2 cellular contexts compared by ENCODE assay signal in genomic region chr11:78038697-78039313, GRCh38.
TF ChIP-seq lines count a peak whose summit lies in the region.

No MANE protein-coding gene starts in this region.

TF ChIP-seq in endothelial cell of umbilical vein, 7 proteins besides CTCF, POLR2A, EP300 and RAD21:
- TF ChIP-seq MYC (IDR thresholded peaks at IDR 0.05; ENCODE audit: low read depth, low read length) (no peak), JUN (IDR thresholded peaks at IDR 0.05; ENCODE audit: borderline replicate concordance, insufficient read depth, insufficient read length, low read depth) (no peak), EZH2 (IDR thresholded peaks at IDR 0.05; ENCODE audit: borderline replicate concordance, low read depth, low read length, severe bottlenecking) (no peak), GATA2 (IDR thresholded peaks at IDR 0.05; ENCODE audit: insufficient read depth, insufficient read length, low read depth, low read length) (no peak), POLR2AphosphoS5 (IDR thresholded peaks at IDR 0.05; ENCODE audit: insufficient read depth, low read depth, low read length) (no peak), FOS (IDR thresholded peaks at IDR 0.05; ENCODE audit: borderline replicate concordance, insufficient read depth, low read length) (no peak), MAX (IDR thresholded peaks at IDR 0.05; ENCODE audit: insufficient read depth, insufficient read length) (no peak)
TF ChIP-seq in endothelial cell of umbilical vein: peak in this region for 0.

TF ChIP-seq in WTC11, 78 proteins besides CTCF, POLR2A, EP300 and RAD21:
- TF ChIP-seq JAZF1 (CRISPR knock-in tag; IDR thresholded peaks at IDR 0.05) (no peak), ZNF416 (CRISPR knock-in tag; IDR thresholded peaks at IDR 0.05) (no peak), ZSCAN18 (CRISPR knock-in tag; IDR thresholded peaks at IDR 0.05) (no peak), NFYB (CRISPR knock-in tag; conservative IDR thresholded peaks at IDR 0.05; ENCODE audit: low read depth) (no peak), GRHL2 (CRISPR knock-in tag; IDR thresholded peaks at IDR 0.05; ENCODE audit: insufficient replicate concordance, severe bottlenecking) (no peak), NR2C2 (CRISPR knock-in tag; IDR thresholded peaks at IDR 0.05) (no peak), PREB (CRISPR knock-in tag; IDR thresholded peaks at IDR 0.05; ENCODE audit: borderline replicate concordance) (no peak), CREM (CRISPR knock-in tag; IDR thresholded peaks at IDR 0.05) (no peak), ZBTB43 (CRISPR knock-in tag; IDR thresholded peaks at IDR 0.05) (no peak), HMGA2 (CRISPR knock-in tag; IDR thresholded peaks at IDR 0.05) (no peak), GTF2I (CRISPR knock-in tag; conservative IDR thresholded peaks at IDR 0.05) (no peak), ZNF138 (CRISPR knock-in tag; conservative IDR thresholded peaks at IDR 0.05) (no peak), JUN (CRISPR knock-in tag; IDR thresholded peaks at IDR 0.05) (no peak), IRF1 (CRISPR knock-in tag; IDR thresholded peaks at IDR 0.05) (no peak)
- TF ChIP-seq, protein P1, sequence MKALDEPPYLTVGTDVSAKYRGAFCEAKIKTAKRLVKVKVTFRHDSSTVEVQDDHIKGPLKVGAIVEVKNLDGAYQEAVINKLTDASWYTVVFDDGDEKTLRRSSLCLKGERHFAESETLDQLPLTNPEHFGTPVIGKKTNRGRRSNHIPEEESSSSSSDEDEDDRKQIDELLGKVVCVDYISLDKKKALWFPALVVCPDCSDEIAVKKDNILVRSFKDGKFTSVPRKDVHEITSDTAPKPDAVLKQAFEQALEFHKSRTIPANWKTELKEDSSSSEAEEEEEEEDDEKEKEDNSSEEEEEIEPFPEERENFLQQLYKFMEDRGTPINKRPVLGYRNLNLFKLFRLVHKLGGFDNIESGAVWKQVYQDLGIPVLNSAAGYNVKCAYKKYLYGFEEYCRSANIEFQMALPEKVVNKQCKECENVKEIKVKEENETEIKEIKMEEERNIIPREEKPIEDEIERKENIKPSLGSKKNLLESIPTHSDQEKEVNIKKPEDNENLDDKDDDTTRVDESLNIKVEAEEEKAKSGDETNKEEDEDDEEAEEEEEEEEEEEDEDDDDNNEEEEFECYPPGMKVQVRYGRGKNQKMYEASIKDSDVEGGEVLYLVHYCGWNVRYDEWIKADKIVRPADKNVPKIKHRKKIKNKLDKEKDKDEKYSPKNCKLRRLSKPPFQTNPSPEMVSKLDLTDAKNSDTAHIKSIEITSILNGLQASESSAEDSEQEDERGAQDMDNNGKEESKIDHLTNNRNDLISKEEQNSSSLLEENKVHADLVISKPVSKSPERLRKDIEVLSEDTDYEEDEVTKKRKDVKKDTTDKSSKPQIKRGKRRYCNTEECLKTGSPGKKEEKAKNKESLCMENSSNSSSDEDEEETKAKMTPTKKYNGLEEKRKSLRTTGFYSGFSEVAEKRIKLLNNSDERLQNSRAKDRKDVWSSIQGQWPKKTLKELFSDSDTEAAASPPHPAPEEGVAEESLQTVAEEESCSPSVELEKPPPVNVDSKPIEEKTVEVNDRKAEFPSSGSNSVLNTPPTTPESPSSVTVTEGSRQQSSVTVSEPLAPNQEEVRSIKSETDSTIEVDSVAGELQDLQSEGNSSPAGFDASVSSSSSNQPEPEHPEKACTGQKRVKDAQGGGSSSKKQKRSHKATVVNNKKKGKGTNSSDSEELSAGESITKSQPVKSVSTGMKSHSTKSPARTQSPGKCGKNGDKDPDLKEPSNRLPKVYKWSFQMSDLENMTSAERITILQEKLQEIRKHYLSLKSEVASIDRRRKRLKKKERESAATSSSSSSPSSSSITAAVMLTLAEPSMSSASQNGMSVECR (CRISPR knock-in tag; IDR thresholded peaks at IDR 0.05; ENCODE audit: borderline replicate concordance) = no peak
- TF ChIP-seq, protein P2, sequence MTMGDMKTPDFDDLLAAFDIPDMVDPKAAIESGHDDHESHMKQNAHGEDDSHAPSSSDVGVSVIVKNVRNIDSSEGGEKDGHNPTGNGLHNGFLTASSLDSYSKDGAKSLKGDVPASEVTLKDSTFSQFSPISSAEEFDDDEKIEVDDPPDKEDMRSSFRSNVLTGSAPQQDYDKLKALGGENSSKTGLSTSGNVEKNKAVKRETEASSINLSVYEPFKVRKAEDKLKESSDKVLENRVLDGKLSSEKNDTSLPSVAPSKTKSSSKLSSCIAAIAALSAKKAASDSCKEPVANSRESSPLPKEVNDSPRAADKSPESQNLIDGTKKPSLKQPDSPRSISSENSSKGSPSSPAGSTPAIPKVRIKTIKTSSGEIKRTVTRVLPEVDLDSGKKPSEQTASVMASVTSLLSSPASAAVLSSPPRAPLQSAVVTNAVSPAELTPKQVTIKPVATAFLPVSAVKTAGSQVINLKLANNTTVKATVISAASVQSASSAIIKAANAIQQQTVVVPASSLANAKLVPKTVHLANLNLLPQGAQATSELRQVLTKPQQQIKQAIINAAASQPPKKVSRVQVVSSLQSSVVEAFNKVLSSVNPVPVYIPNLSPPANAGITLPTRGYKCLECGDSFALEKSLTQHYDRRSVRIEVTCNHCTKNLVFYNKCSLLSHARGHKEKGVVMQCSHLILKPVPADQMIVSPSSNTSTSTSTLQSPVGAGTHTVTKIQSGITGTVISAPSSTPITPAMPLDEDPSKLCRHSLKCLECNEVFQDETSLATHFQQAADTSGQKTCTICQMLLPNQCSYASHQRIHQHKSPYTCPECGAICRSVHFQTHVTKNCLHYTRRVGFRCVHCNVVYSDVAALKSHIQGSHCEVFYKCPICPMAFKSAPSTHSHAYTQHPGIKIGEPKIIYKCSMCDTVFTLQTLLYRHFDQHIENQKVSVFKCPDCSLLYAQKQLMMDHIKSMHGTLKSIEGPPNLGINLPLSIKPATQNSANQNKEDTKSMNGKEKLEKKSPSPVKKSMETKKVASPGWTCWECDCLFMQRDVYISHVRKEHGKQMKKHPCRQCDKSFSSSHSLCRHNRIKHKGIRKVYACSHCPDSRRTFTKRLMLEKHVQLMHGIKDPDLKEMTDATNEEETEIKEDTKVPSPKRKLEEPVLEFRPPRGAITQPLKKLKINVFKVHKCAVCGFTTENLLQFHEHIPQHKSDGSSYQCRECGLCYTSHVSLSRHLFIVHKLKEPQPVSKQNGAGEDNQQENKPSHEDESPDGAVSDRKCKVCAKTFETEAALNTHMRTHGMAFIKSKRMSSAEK (CRISPR knock-in tag; IDR thresholded peaks at IDR 0.05; ENCODE audit: borderline replicate concordance) = no peak
